ENCODE assay signal across 7 cellular contexts in the genomic region with DNA sequence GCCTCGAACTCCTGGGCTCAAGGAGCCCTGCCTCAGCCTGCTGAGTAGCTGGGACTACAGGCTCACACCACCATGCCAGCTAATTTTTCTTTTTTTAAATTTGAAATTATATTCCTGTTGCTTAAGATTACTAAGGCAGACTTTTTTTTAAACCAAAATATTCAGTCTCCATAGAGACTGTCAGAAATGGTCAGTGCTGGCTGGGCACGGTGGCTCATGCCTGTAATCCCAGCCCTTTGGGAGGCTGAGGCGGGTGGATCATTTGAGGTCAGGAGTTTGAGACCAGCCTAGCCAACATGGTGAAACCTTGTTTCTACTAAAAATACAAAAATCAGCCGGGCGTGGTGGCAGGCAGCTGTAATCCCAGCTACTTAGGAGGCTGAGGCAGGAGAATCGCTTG. TPM values are rescaled to one million over a fixed set of nuclear protein-coding genes. Genes with fewer than 3 reads are reported as not detected.
A peak's percentile ranks its signal among the peaks of the same experiment; 100 is the strongest.
DNase-seq lines count a peak whose midpoint lies in the region; ATAC-seq and TF ChIP-seq lines count a peak whose summit lies in the region.
"Not testable (repeated sequence)": the region's sequence is repeated elsewhere in the genome, so short reads cannot be mapped to it uniquely, and the experiment has no call there.

No MANE protein-coding gene starts in this region.

- not testable (repeated sequence) for TF ChIP-seq EP300 in gastroesophageal sphincter (IDR thresholded peaks at IDR 0.05)

- intact Hi-C loops in Panc1 (cut with micrococcal nuclease; ENCODE audit: unreplicated experiment); left lung (cut with DNase I); psoas muscle (cut with DNase I); vagina (cut with DNase I): not testable (repeated sequence)
- intact Hi-C loops in dorsolateral prefrontal cortex (cut with DNase I): loop anchor here in 1 of 2 donors (5.0 kb wide), 1 partner anchor 35 kb away; no protein-coding TSS in a partner anchor

- H3K36me3 ChIP-seq in Panc1 (ENCODE audit: control insufficient read depth, insufficient read depth, low read length) (peaks cover 31% of the 10 kb centered on the region), gastroesophageal sphincter (peaks cover 0 to 41% of the 10 kb centered on the region in 2 donors), left lung (peaks cover 0 to 51% of the 10 kb centered on the region in 2 donors), psoas muscle (ENCODE audit: insufficient read depth in 1 of 2, low read depth in 1 of 2) (peaks cover 0 to 29% of the 10 kb centered on the region in 2 donors), vagina (peaks cover 0 to 17% of the 10 kb centered on the region in 2 donors)

- not testable (repeated sequence) for H3K27me3 ChIP-seq in Panc1 (ENCODE audit: control insufficient read depth, insufficient read depth, low read length); dorsolateral prefrontal cortex; gastroesophageal sphincter; left lung; psoas muscle (ENCODE audit: insufficient read depth in 3 of 3, low read length in 2 of 3); vagina

- not testable (repeated sequence) for BruUV-seq in Panc1 (replicated peaks; lab: Mats Ljungman, UMichigan)

- peaks cover 72% of the 10 kb centered on the region for H3K4me1 ChIP-seq in Panc1 (ENCODE audit: control insufficient read depth, insufficient read depth, low read length)
- H3K4me1 ChIP-seq in gastroesophageal sphincter: peaks cover 2 to 86% (median 25%) of the 10 kb centered on the region in 3 donors
- H3K4me1 ChIP-seq in left lung: peaks cover 21 to 92% of the 10 kb centered on the region in 2 donors
- peaks cover 91% of the 10 kb centered on the region for H3K4me1 ChIP-seq in psoas muscle
- H3K4me1 ChIP-seq in vagina: peaks cover 55% of the 10 kb centered on the region

- not testable (repeated sequence) for H3K4me3 ChIP-seq in Panc1 (ENCODE audit: low read depth in 2 of 2, low read length in 2 of 2); gastroesophageal sphincter; left lung; psoas muscle; vagina
- peak overlapping the region in 4 of 59 donors; percentile 18 to 27 (median 22) for H3K4me3 ChIP-seq in dorsolateral prefrontal cortex

- H3K27ac ChIP-seq in Panc1 (ENCODE audit: low read length) (peak overlapping the region; percentile 66; the same call in 1 of the 2 replicates), dorsolateral prefrontal cortex (peak overlapping the region in 56 of 59 donors; percentile 36 to 99 (median 93)), gastroesophageal sphincter (peak overlapping the region in 2 of 4 donors; percentile 58 to 65), left lung (peak overlapping the region; percentile 8 to 38), psoas muscle (peak overlapping the region; percentile 99), vagina (peak overlapping the region; percentile 51)

- POLR2A ChIA-PET in Panc1 (lab: Charles Lee): interaction anchor here (0.7 kb wide), 1 partner anchor 46 kb away, joined by 10 read pairs; no protein-coding TSS in a partner anchor

- not testable (repeated sequence) for TF ChIP-seq CTCF in Panc1 (IDR thresholded peaks at IDR 0.05); dorsolateral prefrontal cortex (IDR thresholded peaks at IDR 0.05 in 54 of 56, conservative IDR thresholded peaks at IDR 0.05 in 2 of 56; ENCODE audit: low read depth in 1 of 56, partially characterized antibody in 56 of 56); gastroesophageal sphincter (IDR thresholded peaks at IDR 0.05); left lung (IDR thresholded peaks at IDR 0.05); psoas muscle (IDR thresholded peaks at IDR 0.05); vagina (IDR thresholded peaks at IDR 0.05)

- ATAC-seq in Panc1, left lung, psoas muscle: not testable (repeated sequence)
- peak; percentile 74 for ATAC-seq in gastroesophageal sphincter

- not testable (repeated sequence) for DNase-seq in Panc1 (ENCODE audit: low read depth, low spot score); dorsolateral prefrontal cortex; left lung; vagina (ENCODE audit: extremely low spot score in 2 of 2)
- DNase-seq in psoas muscle (peak; percentile 41 to 84), stromal cell of bone marrow (ENCODE audit: low read depth) (peak; percentile 74)

- H3K9me3 ChIP-seq in Panc1 (ENCODE audit: control insufficient read depth, insufficient read depth, low read depth, low read length); gastroesophageal sphincter; left lung; psoas muscle; vagina: not testable (repeated sequence)

- in situ Hi-C loops in Panc1 (cut with HindIII; ENCODE audit: low pct_unique_long_range_greater_than_20kb, low sequenced_read_pairs): not testable (repeated sequence)

- not testable (repeated sequence) for TF ChIP-seq POLR2A in gastroesophageal sphincter (IDR thresholded peaks at IDR 0.05); vagina (IDR thresholded peaks at IDR 0.05)

- CTCF ChIA-PET in Panc1 (lab: Charles Lee): interaction anchor here (0.7 kb wide), 1 partner anchor 18 kb away, joined by 4 read pairs; no protein-coding TSS in a partner anchor

- WGBS in gastroesophageal sphincter (ENCODE audit: low coverage in 1 of 2), 2 donors: 70 to 71% methylated on average over 2 to 6 of the region's 6 CpGs
- WGBS in psoas muscle, 3 donors: 25 to 51% (median 29%) methylated on average over 6 of the region's 6 CpGs

RNA-seq across cellular contexts. Expression of gene SEC14L1, which starts 11.3 kb away (rescaled TPM):
- total RNA-seq in Panc1 (2021; ENCODE audit: unreplicated experiment) (279 TPM), dorsolateral prefrontal cortex (100 to 1,000 TPM in 117 of 120 experiments, 10 to 100 TPM in 3; 93.3 to 297 (median 156) TPM), gastroesophageal sphincter (10 to 100 TPM; 38.4 to 86.1 (median 40.1) TPM), left lung (100 to 1,000 TPM in 1 of 2 donors, 10 to 100 TPM in 1; 84.7 to 151 TPM), psoas muscle (10 to 100 TPM; 68.7 to 98.9 (median 73.0) TPM), vagina (40.5 TPM)
- 156 TPM for polyA plus RNA-seq in Panc1 (2012; ENCODE audit: insufficient read length)
- polyA plus RNA-seq in psoas muscle: 10 to 100 TPM; 38.6 to 84.2 (median 43.2) TPM
